ENCODE assay signal across 22 cellular contexts in genomic region chr12:104421343-104421742, GRCh38.
"Had no signal": no experiment of that assay in that cellular context is flagged by ENCODE, and none has a peak within 500 bp of the region (broad histone marks: within the 10 kb centered on the region; RNA-seq: fewer than 3 reads in every experiment).

No MANE protein-coding gene starts in this region.

- H3K4me3 Mint-ChIP-seq: activated CD4-positive, alpha-beta memory T cell treated with anti-CD3 and anti-CD28 coated beads for 36 hours; activated naive CD4-positive, alpha-beta T cell treated with anti-CD3 and anti-CD28 coated beads for 36 hours; central memory CD8-positive, alpha-beta T cell; naive thymus-derived CD8-positive, alpha-beta T cell; neural crest cell; T-helper 1 cell treated with Interleukin-12 subunit alpha and Interleukin-12 subunit beta and Interleukin-4 antibody, amounts not matched to agents 30 μg/mL and 1 μg/mL, for 36 hours had no signal

- DNase-seq: activated CD4-positive, alpha-beta memory T cell treated with anti-CD3 and anti-CD28 coated beads for 36 hours; activated CD4-positive, alpha-beta T cell treated with anti-CD3 and anti-CD28 coated beads for 48 hours; activated effector memory CD4-positive, alpha-beta T cell treated with Interleukin-2 at 50 U/mL for 16 hours; activated T-cell treated with anti-CD3 and anti-CD28 coated beads, Interleukin-2, amount 50 U/mL, for 48 hours; effector CD4-positive, alpha-beta T cell; esophagus squamous epithelium; foreskin melanocyte; heart right ventricle; kidney glomerular epithelial cell; left lung; lower lobe of right lung; mesenchymal stem cell; naive thymus-derived CD8-positive, alpha-beta T cell; nucleus accumbens; stimulated activated naive CD4-positive, alpha-beta T cell; SW 1271; T-helper 9 cell; uterus had no signal

- H3K36me3 Mint-ChIP-seq: naive thymus-derived CD8-positive, alpha-beta T cell had no signal

- H3K27ac Mint-ChIP-seq: activated CD4-positive, alpha-beta memory T cell treated with anti-CD3 and anti-CD28 coated beads for 36 hours; activated naive CD4-positive, alpha-beta T cell treated with anti-CD3 and anti-CD28 coated beads for 36 hours; naive thymus-derived CD8-positive, alpha-beta T cell; T-helper 1 cell treated with Interleukin-12 subunit alpha and Interleukin-12 subunit beta and Interleukin-4 antibody, amounts not matched to agents 30 μg/mL and 1 μg/mL, for 36 hours had no signal

- H3K4me1 Mint-ChIP-seq: neural crest cell had no signal

- ATAC-seq: heart right ventricle; left lung; lower lobe of right lung; naive thymus-derived CD8-positive, alpha-beta T cell had no signal

- H3K27me3 Mint-ChIP-seq: activated CD4-positive, alpha-beta memory T cell treated with anti-CD3 and anti-CD28 coated beads for 36 hours; central memory CD8-positive, alpha-beta T cell; naive thymus-derived CD8-positive, alpha-beta T cell had no signal

- H3K9me3 Mint-ChIP-seq: central memory CD8-positive, alpha-beta T cell; neural crest cell; T-helper 1 cell treated with Interleukin-12 subunit alpha and Interleukin-12 subunit beta and Interleukin-4 antibody, amounts not matched to agents 30 μg/mL and 1 μg/mL, for 36 hours had no signal
